Comparison of ENCODE assay signal across 20 cellular contexts in the genomic region with DNA sequence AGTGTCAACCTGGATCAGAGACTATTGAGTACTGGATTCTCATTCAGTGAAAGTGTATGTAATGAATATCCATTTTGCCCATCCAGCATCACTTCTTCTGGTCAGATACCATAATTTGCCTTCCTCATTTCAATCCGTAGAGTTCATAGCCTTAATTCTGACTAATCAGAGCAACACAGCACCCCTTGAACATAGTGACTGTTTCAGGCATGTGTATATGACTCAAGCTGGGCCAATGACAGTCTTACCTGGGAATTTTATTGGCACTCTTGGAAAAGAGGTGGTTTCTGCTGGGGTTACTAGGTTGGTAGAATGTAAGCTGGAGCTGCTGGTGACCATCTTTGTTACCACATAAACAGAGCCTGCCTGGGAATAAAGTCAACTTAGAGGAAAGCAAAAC.
"Had no signal": no experiment of that assay in that cellular context is flagged by ENCODE, and none has a peak within 500 bp of the region (broad histone marks: within the 10 kb centered on the region; RNA-seq: fewer than 3 reads in every experiment).

No MANE protein-coding gene starts in this region.

- H3K9me3 ChIP-seq: lower lobe of right lung, neutrophil, upper lobe of right lung had no signal

- H3K4me1 ChIP-seq: lower lobe of right lung, upper lobe of right lung had no signal

- H3K27ac ChIP-seq: lower lobe of right lung, neutrophil, upper lobe of right lung, WERI-Rb-1 had no signal

- H3K36me3 ChIP-seq: lower lobe of right lung, neutrophil, upper lobe of right lung, WERI-Rb-1 had no signal

- H3K27me3 ChIP-seq: upper lobe of right lung had no signal

- H3K4me3 Mint-ChIP-seq: activated CD4-positive, alpha-beta memory T cell treated with anti-CD3 and anti-CD28 coated beads, Interleukin-2, amount 10 ng/mL, durations not matched to agents 7 days and 5 days; activated CD4-positive, alpha-beta T cell treated with anti-CD3 and anti-CD28 coated beads for 36 hours; activated naive CD4-positive, alpha-beta T cell treated with anti-CD3 and anti-CD28 coated beads, Interleukin-2, amount 10 ng/mL, durations not matched to agents 7 days and 5 days; activated T-helper 1 cell treated with anti-CD3 and anti-CD28 coated beads, Interleukin-12 subunit alpha, Interleukin-12 subunit beta, Interleukin-2, Interleukin-4 antibody, amounts not matched to agents 30 ng/mL and 10 ng/mL and 1 ng/mL, durations not matched to agents 14 hours and 24 hours and 36 hours; naive thymus-derived CD4-positive, alpha-beta T cell had no signal

- H3K36me3 Mint-ChIP-seq: activated naive CD4-positive, alpha-beta T cell treated with anti-CD3 and anti-CD28 coated beads, Interleukin-2, amount 10 ng/mL, durations not matched to agents 7 days and 5 days; naive thymus-derived CD4-positive, alpha-beta T cell had no signal

- H3K27me3 Mint-ChIP-seq: activated CD4-positive, alpha-beta T cell treated with anti-CD3 and anti-CD28 coated beads for 36 hours had no signal

- H3K27ac Mint-ChIP-seq: activated CD4-positive, alpha-beta memory T cell treated with anti-CD3 and anti-CD28 coated beads, Interleukin-2, amount 10 ng/mL, durations not matched to agents 7 days and 5 days; activated CD4-positive, alpha-beta T cell treated with anti-CD3 and anti-CD28 coated beads for 36 hours; activated naive CD4-positive, alpha-beta T cell treated with anti-CD3 and anti-CD28 coated beads, Interleukin-2, amount 10 ng/mL, durations not matched to agents 7 days and 5 days; activated T-helper 1 cell treated with anti-CD3 and anti-CD28 coated beads, Interleukin-12 subunit alpha, Interleukin-12 subunit beta, Interleukin-2, Interleukin-4 antibody, amounts not matched to agents 30 ng/mL and 10 ng/mL and 1 ng/mL, durations not matched to agents 14 hours and 24 hours and 36 hours had no signal

- H3K4me3 ChIP-seq: lower lobe of right lung, upper lobe of right lung had no signal

- DNase-seq: activated CD4-positive, alpha-beta memory T cell treated with anti-CD3 and anti-CD28 coated beads, Interleukin-2, amount 10 ng/mL, durations not matched to agents 7 days and 5 days; activated CD4-positive, alpha-beta T cell treated with anti-CD3 and anti-CD28 coated beads for 36 hours; activated CD8-positive, alpha-beta memory T cell treated with anti-CD3 and anti-CD28 coated beads, Interleukin-2, amount 50 U/mL, for 4 hours; activated naive CD4-positive, alpha-beta T cell treated with anti-CD3 and anti-CD28 coated beads, Interleukin-2, amount 10 ng/mL, durations not matched to agents 7 days and 5 days; central memory CD4-positive, alpha-beta T cell; cortex of kidney; effector CD8-positive, alpha-beta T cell; hypothalamus; kidney glomerular epithelial cell; lower lobe of right lung; naive thymus-derived CD4-positive, alpha-beta T cell; stimulated activated CD4-positive, alpha-beta T cell treated with anti-CD3 and anti-CD28 coated beads, Interleukin-12 subunit alpha, Interleukin-12 subunit beta, amount 100 ng/mL, for 4 hours; stimulated activated naive CD4-positive, alpha-beta T cell; substantia nigra; T-helper 1 cell; WERI-Rb-1 had no signal

- ATAC-seq: activated CD4-positive, alpha-beta T cell treated with anti-CD3 and anti-CD28 coated beads for 36 hours; naive thymus-derived CD4-positive, alpha-beta T cell; sciatic nerve had no signal

- H3K9me3 Mint-ChIP-seq: activated CD4-positive, alpha-beta memory T cell treated with anti-CD3 and anti-CD28 coated beads, Interleukin-2, amount 10 ng/mL, durations not matched to agents 7 days and 5 days; activated naive CD4-positive, alpha-beta T cell treated with anti-CD3 and anti-CD28 coated beads, Interleukin-2, amount 10 ng/mL, durations not matched to agents 7 days and 5 days; activated T-helper 1 cell treated with anti-CD3 and anti-CD28 coated beads, Interleukin-12 subunit alpha, Interleukin-12 subunit beta, Interleukin-2, Interleukin-4 antibody, amounts not matched to agents 30 ng/mL and 10 ng/mL and 1 ng/mL, durations not matched to agents 14 hours and 24 hours and 36 hours had no signal
